8 cellular contexts compared by ENCODE assay signal in the genomic region with DNA sequence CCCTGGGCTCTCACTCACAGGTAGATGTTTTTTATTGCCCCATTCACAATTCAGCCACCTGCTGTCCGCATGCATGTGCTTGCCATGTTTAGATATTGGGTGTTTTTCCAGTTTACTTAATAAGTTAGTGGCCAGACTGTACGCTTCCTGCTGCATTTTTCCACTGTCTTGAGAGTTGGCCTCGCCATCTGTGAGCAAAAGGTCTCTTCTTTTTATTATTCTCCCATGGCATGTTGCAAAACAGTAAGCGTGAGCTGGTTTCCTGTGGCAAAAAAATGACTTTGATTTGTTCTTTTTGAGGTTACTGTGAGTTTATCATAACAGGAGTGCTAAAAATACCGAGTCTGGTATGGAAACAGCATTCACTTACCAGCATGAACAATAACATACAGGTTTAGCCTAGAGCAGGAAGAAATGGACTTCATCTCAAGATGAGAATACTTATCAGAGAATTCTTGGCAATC. TPM values are rescaled to one million over a fixed set of nuclear protein-coding genes. Genes with fewer than 3 reads are reported as not detected.
A peak's percentile ranks its signal among the peaks of the same experiment; 100 is the strongest.
DNase-seq lines count a peak whose midpoint lies in the region; ATAC-seq, FAIRE-seq and TF ChIP-seq lines count a peak whose summit lies in the region.

No MANE protein-coding gene starts in this region.

- H3K27me3 Mint-ChIP-seq in activated CD8-positive, alpha-beta memory T cell treated with anti-CD3 and anti-CD28 coated beads, Interleukin-2, amount 10 ng/mL, durations not matched to agents 7 days and 5 days, result no peaks in the 10 kb centered on the region

- H3K4me1 ChIP-seq in small intestine (ENCODE audit: control insufficient read depth in 2 of 2, insufficient read depth in 1 of 2, low read depth in 1 of 2, low read length in 1 of 2) (peaks cover 0 to 2% of the 10 kb centered on the region in 2 donors), upper lobe of right lung (peaks cover 21% of the 10 kb centered on the region)

- ATAC-seq in activated CD8-positive, alpha-beta memory T cell treated with anti-CD3 and anti-CD28 coated beads, Interleukin-2, amount 10 ng/mL, durations not matched to agents 7 days and 5 days, result peak; percentile 65
- no peak for ATAC-seq in HG03159 (IDR thresholded peaks at IDR 0.05; ENCODE audit: unreplicated experiment)
- no peak for ATAC-seq in upper lobe of right lung

- no peak overlapping the region for H3K4me3 Mint-ChIP-seq in activated CD8-positive, alpha-beta memory T cell treated with anti-CD3 and anti-CD28 coated beads, Interleukin-2, amount 10 ng/mL, durations not matched to agents 7 days and 5 days

- H3K4me1 Mint-ChIP-seq in activated CD8-positive, alpha-beta memory T cell treated with anti-CD3 and anti-CD28 coated beads, Interleukin-2, amount 10 ng/mL, durations not matched to agents 7 days and 5 days, result peaks cover 55% of the 10 kb centered on the region

- TF ChIP-seq CTCF in fibroblast of mammary gland (conservative IDR thresholded peaks at IDR 0.05; ENCODE audit: control insufficient read depth, insufficient read depth, low read depth, low read length), result no peak
- TF ChIP-seq CTCF in upper lobe of right lung (IDR thresholded peaks at IDR 0.05), result no peak

- FAIRE-seq in small intestine (lab: Jason Lieb, UNC), result no peak

- DNase-seq in GM04503 (ENCODE audit: low read depth), result peak; percentile 97
- DNase-seq in activated CD8-positive, alpha-beta memory T cell treated with anti-CD3 and anti-CD28 coated beads, Interleukin-2, amount 10 ng/mL, durations not matched to agents 7 days and 5 days, result peak; percentile 46
- DNase-seq in fibroblast of mammary gland (ENCODE audit: low read depth), result peak; percentile 89
- DNase-seq in small intestine, result peak; percentile 32
- no peak for DNase-seq in anterior cingulate cortex (lab: John Stamatoyannopoulos, UW)
- no peak for DNase-seq in HuH-7.5 (ENCODE audit: low spot score)
- no peak for DNase-seq in upper lobe of right lung

- intact Hi-C loops in upper lobe of right lung (cut with DNase I), result no loop called here

- H3K36me3 ChIP-seq in small intestine (ENCODE audit: control insufficient read depth in 2 of 2, insufficient read depth in 2 of 2, low read length in 2 of 2) (peaks cover 5 to 7% of the 10 kb centered on the region in 2 donors), upper lobe of right lung (peaks cover 23% of the 10 kb centered on the region)

- H3K27ac ChIP-seq in small intestine (ENCODE audit: low read depth in 1 of 2, low read length in 1 of 2) (peak overlapping the region in 1 of 2 donors; percentile 70), upper lobe of right lung (no peak overlapping the region)

- CTCF ChIA-PET in activated CD8-positive, alpha-beta memory T cell treated with anti-CD3 and anti-CD28 coated beads, Interleukin-2, amount 10 ng/mL, durations not matched to agents 7 days and 5 days (lab: Charles Lee), result interaction anchor here (0.7 to 3.0 kb wide), 7 partner anchors 10 to 214 kb away, joined by 3 to 9 read pairs (median 4); no protein-coding TSS in a partner anchor

- no peaks in the 10 kb centered on the region for H3K9me3 Mint-ChIP-seq in activated CD8-positive, alpha-beta memory T cell treated with anti-CD3 and anti-CD28 coated beads, Interleukin-2, amount 10 ng/mL, durations not matched to agents 7 days and 5 days (ENCODE audit: low read depth)

- peak overlapping the region; percentile 74 for H3K27ac Mint-ChIP-seq in activated CD8-positive, alpha-beta memory T cell treated with anti-CD3 and anti-CD28 coated beads, Interleukin-2, amount 10 ng/mL, durations not matched to agents 7 days and 5 days

- 47 to 73% (median 58%) methylated on average over 5 of the region's 5 CpGs for WGBS in small intestine, 3 donors

- H3K9me3 ChIP-seq in small intestine (ENCODE audit: control insufficient read depth, low read depth) (no peaks in the 10 kb centered on the region), upper lobe of right lung (no peaks in the 10 kb centered on the region)

- peaks cover 54% of the 10 kb centered on the region for H3K36me3 Mint-ChIP-seq in activated CD8-positive, alpha-beta memory T cell treated with anti-CD3 and anti-CD28 coated beads, Interleukin-2, amount 10 ng/mL, durations not matched to agents 7 days and 5 days

- H3K4me3 ChIP-seq in fibroblast of mammary gland (ENCODE audit: control insufficient read depth, low read depth, low read length) (no peak overlapping the region), small intestine (ENCODE audit: low read depth in 1 of 2, low read length in 2 of 2) (no peak overlapping the region), upper lobe of right lung (no peak overlapping the region)

- H3K27me3 ChIP-seq in small intestine (ENCODE audit: control insufficient read depth in 2 of 2, insufficient read depth in 2 of 2, low read length in 2 of 2) (no peaks in the 10 kb centered on the region), upper lobe of right lung (no peaks in the 10 kb centered on the region)

RNA-seq across cellular contexts. Expression of a gene that starts 46.0 kb away (rescaled TPM):
- 100 to 1,000 TPM; 153 to 171 TPM for total RNA-seq in activated CD8-positive, alpha-beta memory T cell treated with anti-CD3 and anti-CD28 coated beads, Interleukin-2, amount 10 ng/mL, durations not matched to agents 7 days and 5 days
- polyA plus RNA-seq in small intestine, result 10 to 100 TPM; 28.6 to 77.5 (median 34.9) TPM
- total RNA-seq in upper lobe of right lung, result 57.6 TPM

RNA-seq across cellular contexts. Expression of a gene that starts 54.3 kb away (rescaled TPM):
- 10 to 100 TPM; 14.0 to 16.7 TPM for total RNA-seq in activated CD8-positive, alpha-beta memory T cell treated with anti-CD3 and anti-CD28 coated beads, Interleukin-2, amount 10 ng/mL, durations not matched to agents 7 days and 5 days
- 1 to 10 TPM; 3.1 to 9.3 (median 5.4) TPM for polyA plus RNA-seq in small intestine
- 20.1 TPM for total RNA-seq in upper lobe of right lung

Comparison
In these comparisons a context has a peak if more than half of its experiments do, and no peak if none do; other contexts are left out.
1. DNase-seq: peak in GM04503 (single experiment), activated CD8-positive, alpha-beta memory T cell treated with anti-CD3 and anti-CD28 coated beads, Interleukin-2, amount 10 ng/mL, durations not matched to agents 7 days and 5 days (single experiment), fibroblast of mammary gland (single experiment) and small intestine (single experiment); none in anterior cingulate cortex (0 of 58), HuH-7.5 (single experiment) and upper lobe of right lung (single experiment).